In genomic region chr6:89475634-89476033, GRCh38 we compare ENCODE assay signal across 9 cellular contexts. TPM values are rescaled to one million over a fixed set of nuclear protein-coding genes. Genes with fewer than 3 reads are reported as not detected.
A peak's percentile ranks its signal among the peaks of the same experiment; 100 is the strongest.
DNase-seq lines count a peak whose midpoint lies in the region; ATAC-seq, FAIRE-seq and TF ChIP-seq lines count a peak whose summit lies in the region.
"Had no signal": no experiment of that assay in that cellular context is flagged by ENCODE, and none has a peak within 500 bp of the region (broad histone marks: within the 10 kb centered on the region; RNA-seq: fewer than 3 reads in every experiment).

No MANE protein-coding gene starts in this region.

- no peaks in the 10 kb centered on the region for H3K27me3 Mint-ChIP-seq in osteocyte (ENCODE audit: unreplicated experiment)

- H2BK15ac ChIP-seq in IMR-90 (ENCODE audit: low read depth, low read length): no peak overlapping the region

- in situ Hi-C loops in IMR-90 (cut with MboI; ENCODE audit: low sequenced_read_pairs): no loop called here

- no peak for FAIRE-seq in urothelium cell line (lab: Jason Lieb, UNC)
- FAIRE-seq: TTC549 had no signal

- no peaks in the 10 kb centered on the region for H3K27me3 ChIP-seq in IMR-90 (ENCODE audit: control insufficient read depth, insufficient read depth, low read length)
- no peaks in the 10 kb centered on the region for H3K27me3 ChIP-seq in ascending aorta

- H3K9me3 Mint-ChIP-seq in osteocyte (ENCODE audit: unreplicated experiment): no peaks in the 10 kb centered on the region

- ATAC-seq in IMR-90 (ENCODE audit: low read depth) (no peak), HG03025 (IDR thresholded peaks at IDR 0.05; ENCODE audit: low FRiP score, unreplicated experiment) (no peak)

- no peaks in the 10 kb centered on the region for H3K4me1 ChIP-seq in IMR-90 (ENCODE audit: control insufficient read depth, insufficient read depth, low read length)
- H3K4me1 ChIP-seq in ascending aorta: peaks cover 3 to 8% of the 10 kb centered on the region in 2 donors

- CTCF ChIA-PET in IMR-90 (lab: Yijun Ruan, JAX): no interaction called here

- H3K14ac ChIP-seq in IMR-90 (replicated peaks; ENCODE audit: low read depth, low read length): no peak overlapping the region

- no peak overlapping the region for H2BK120ac ChIP-seq in IMR-90 (ENCODE audit: low read depth, low read length)

- dilution Hi-C loops in IMR-90 (cut with HindIII; ENCODE audit: low sequenced_read_pairs, unreplicated experiment): no loop called here

- peak overlapping the region; percentile 68 for H3K27ac Mint-ChIP-seq in osteocyte (ENCODE audit: unreplicated experiment)

- H4K8ac ChIP-seq in IMR-90 (ENCODE audit: low read depth in 2 of 2, low read length in 2 of 2): no peak overlapping the region

- H3K4me2 ChIP-seq in IMR-90 (ENCODE audit: low read depth, low read length): peak overlapping the region; percentile 45; the same call in 1 of the 2 replicates

- DNase-seq in DMS53 (lab: John Stamatoyannopoulos, UW) (peak; percentile 22), DMS53 treated with DMSO at 0.1 percent for 48 hours (lab: John Stamatoyannopoulos, UW; ENCODE audit: unreplicated experiment) (no peak), IMR-90 (no peak), ascending aorta (ENCODE audit: low spot score in 2 of 2) (no peak), osteocyte (ENCODE audit: extremely low spot score, unreplicated experiment) (no peak), urothelium cell line (ENCODE audit: low spot score) (no peak)
- DNase-seq in NK-92 treated with Interleukin-12 subunit alpha and Interleukin-12 subunit beta, amount 100 ng/mL, for 24 hours (lab: John Stamatoyannopoulos, UW): no peak

- H3K4ac ChIP-seq in IMR-90 (ENCODE audit: low read depth, low read length): no peak overlapping the region

- intact Hi-C loops in IMR-90 (cut with micrococcal nuclease) (no loop called here), ascending aorta (cut with DNase I) (no loop called here)

- H2AK9ac ChIP-seq in IMR-90 (replicated peaks; ENCODE audit: low read depth, low read length, poor library complexity): no peak overlapping the region

- H2AFZ ChIP-seq in IMR-90 (replicated peaks; ENCODE audit: low read length, poor library complexity): no peak overlapping the region

- H3K9me3 ChIP-seq in IMR-90 (ENCODE audit: control insufficient read depth, insufficient read depth, low read length): no peaks in the 10 kb centered on the region
- no peaks in the 10 kb centered on the region for H3K9me3 ChIP-seq in ascending aorta

- no peak overlapping the region for H4K91ac ChIP-seq in IMR-90 (ENCODE audit: insufficient read depth, low read depth, low read length)

- no peaks in the 10 kb centered on the region for H4K20me1 ChIP-seq in IMR-90 (ENCODE audit: insufficient read depth, low read length)

- no peak overlapping the region for H2BK20ac ChIP-seq in IMR-90 (ENCODE audit: low read depth, low read length)

- no peaks in the 10 kb centered on the region for H3K36me3 ChIP-seq in IMR-90 (ENCODE audit: control insufficient read depth, insufficient read depth, low read length)
- no peaks in the 10 kb centered on the region for H3K36me3 ChIP-seq in ascending aorta

- H3K4me3 ChIP-seq in IMR-90 (ENCODE audit: insufficient read depth, low read depth, low read length) (no peak overlapping the region), ascending aorta (peak overlapping the region in 1 of 2 donors; percentile 35)

- no peak overlapping the region for H4K5ac ChIP-seq in IMR-90 (ENCODE audit: low read depth, low read length)

- H3K56ac ChIP-seq in IMR-90 (ENCODE audit: extremely low read depth, insufficient read depth, low read length): no peak overlapping the region

- H3K4me3 Mint-ChIP-seq in osteocyte (ENCODE audit: unreplicated experiment): peak overlapping the region; percentile 44

- POLR2A ChIA-PET in IMR-90 (lab: Charles Lee; ENCODE audit: unreplicated experiment): no interaction called here

- H3K4me1 Mint-ChIP-seq in osteocyte (ENCODE audit: unreplicated experiment): peaks cover 12% of the 10 kb centered on the region

- TF ChIP-seq POLR2A in IMR-90 (IDR thresholded peaks at IDR 0.05; ENCODE audit: low read depth, low read length): no peak

- no peak overlapping the region for H3K9ac ChIP-seq in IMR-90 (ENCODE audit: low read depth, low read length)

- H3K36me3 Mint-ChIP-seq in osteocyte (ENCODE audit: unreplicated experiment): no peaks in the 10 kb centered on the region

- BruUV-seq in IMR-90 (replicated peaks; lab: Mats Ljungman, UMichigan): no TSS peak

- no peak overlapping the region for H2BK5ac ChIP-seq in IMR-90 (ENCODE audit: low read depth, low read length, poor library complexity, severe bottlenecking)

- H3K18ac ChIP-seq in IMR-90 (ENCODE audit: low read depth, low read length): no peak overlapping the region

- H3K79me1 ChIP-seq in IMR-90 (ENCODE audit: low read depth in 1 of 2, low read length in 2 of 2): no peaks in the 10 kb centered on the region

- no peak overlapping the region for H3K23ac ChIP-seq in IMR-90 (ENCODE audit: low read depth, low read length)

- H3K9me1 ChIP-seq in IMR-90 (ENCODE audit: insufficient read depth, low read length): no peaks in the 10 kb centered on the region

- no peak for TF ChIP-seq RAD21 in IMR-90 (IDR thresholded peaks at IDR 0.05; ENCODE audit: low read length)

- no peak overlapping the region for H2AK5ac ChIP-seq in IMR-90 (ENCODE audit: low read depth, low read length)

- H3K27ac ChIP-seq in IMR-90 (ENCODE audit: insufficient read depth, low read length) (no peak overlapping the region), ascending aorta (peak overlapping the region; percentile 30 to 31)

- TF ChIP-seq CTCF in IMR-90 (conservative IDR thresholded peaks at IDR 0.05; ENCODE audit: low read depth, low read length) (no peak), ascending aorta (IDR thresholded peaks at IDR 0.05) (no peak), osteocyte (IDR thresholded peaks at IDR 0.05) (no peak)

TF ChIP-seq in IMR-90, 13 proteins besides CTCF, POLR2A, EP300 and RAD21:
- TF ChIP-seq RFX5 (IDR thresholded peaks at IDR 0.05; ENCODE audit: low read depth, low read length): no peak
- TF ChIP-seq RCOR1 (IDR thresholded peaks at IDR 0.05; ENCODE audit: insufficient replicate concordance, low read length): no peak
- TF ChIP-seq SMC3 (IDR thresholded peaks at IDR 0.05; ENCODE audit: low read depth, low read length): no peak
- no peak for TF ChIP-seq FOS (IDR thresholded peaks at IDR 0.05; ENCODE audit: low read depth, low read length)
- no peak for TF ChIP-seq CHD1 (IDR thresholded peaks at IDR 0.05; ENCODE audit: low read depth, low read length)
- no peak for TF ChIP-seq MAZ (IDR thresholded peaks at IDR 0.05; ENCODE audit: borderline replicate concordance, low read depth, low read length)
- no peak for TF ChIP-seq NFE2L2 (IDR thresholded peaks at IDR 0.05; ENCODE audit: low read depth, low read length)

RNA-seq across cellular contexts. Expression of gene ANKRD6, which starts 42.7 kb away (rescaled TPM):
- 0.18 and 0.28 TPM in 2 replicates for total RNA-seq in IMR-90 (2012; rRNA removed)
- 0.12 and 0.44 TPM in 2 replicates for polyA plus RNA-seq in IMR-90 (2012; rRNA removed)
- polyA plus RNA-seq in IMR-90 (2012; cell fraction: cytosol; rRNA removed): 0.02 and 0.05 TPM in 2 replicates
- polyA plus RNA-seq in IMR-90 (2012; cell fraction: nucleus; rRNA removed; ENCODE audit: low replicate concordance): 0.15 and 0.37 TPM in 2 replicates
- total RNA-seq in ascending aorta: 32.2 TPM
- total RNA-seq in osteocyte: 5.5 and 7.1 TPM in 2 replicates
